In the genomic region with DNA sequence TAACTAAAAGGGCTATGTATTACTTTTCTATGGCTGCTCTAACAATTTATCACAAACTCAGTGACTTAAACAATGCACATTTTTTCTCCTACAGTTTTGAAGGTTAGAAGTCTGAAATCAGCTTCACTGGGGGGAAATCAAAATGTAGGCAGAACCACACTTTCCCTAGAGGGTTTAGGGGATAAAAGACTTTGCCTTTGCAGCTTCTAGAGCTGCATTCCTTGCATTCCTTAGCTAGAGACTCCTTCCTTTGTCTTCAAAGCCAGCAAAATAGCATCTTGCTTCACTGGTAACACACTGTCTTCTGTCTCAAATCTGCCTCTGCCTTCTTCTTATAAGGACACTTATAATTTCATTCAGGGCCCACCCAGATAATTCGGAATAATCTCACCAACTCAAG, we compare ENCODE assay signal across 14 cellular contexts.
DNase-seq lines count a peak whose midpoint lies in the region; TF ChIP-seq lines count a peak whose summit lies in the region.
"Had no signal": no experiment of that assay in that cellular context is flagged by ENCODE, and none has a peak within 500 bp of the region (broad histone marks: within the 10 kb centered on the region; RNA-seq: fewer than 3 reads in every experiment).

No MANE protein-coding gene starts in this region.

- H3K9me3 ChIP-seq in endodermal cell (ENCODE audit: control insufficient read depth, low read length): no peaks in the 10 kb centered on the region
- H3K9me3 ChIP-seq: transverse colon had no signal

- H3K27ac Mint-ChIP-seq in endodermal cell (peak overlapping the region; percentile 64), mesothelial cell of epicardium (peak overlapping the region; percentile 83)
- H3K27ac Mint-ChIP-seq: activated T-helper 1 cell treated with anti-CD3 and anti-CD28 coated beads, Interleukin-12 subunit alpha, Interleukin-12 subunit beta, Interleukin-2, Interleukin-4 antibody, amounts not matched to agents 30 ng/mL and 10 ng/mL and 1 ng/mL, durations not matched to agents 14 hours and 24 hours and 36 hours; CD14-positive monocyte had no signal

- H3K36me3 ChIP-seq in endodermal cell (ENCODE audit: control insufficient read depth, insufficient read depth, low read length): no peaks in the 10 kb centered on the region
- H3K36me3 ChIP-seq: transverse colon had no signal

- peak; percentile 59 for DNase-seq in EH (ENCODE audit: low read depth)
- peak; percentile 40 for DNase-seq in endodermal cell
- no peak for DNase-seq in mesothelial cell of epicardium (ENCODE audit: low spot score in 2 of 2, unreplicated experiment in 2 of 2)
- no peak for DNase-seq in dorsolateral prefrontal cortex
- DNase-seq in activated naive CD4-positive, alpha-beta T cell treated with Interleukin-2 at 50 U/mL for 16 hours: no peak
- no peak for DNase-seq in NCI-H446 (lab: John Stamatoyannopoulos, UW)
- DNase-seq in NCI-H446 treated with DMSO at 0.1 percent for 48 hours (lab: John Stamatoyannopoulos, UW): no peak
- DNase-seq: activated CD4-positive, CD25-positive, alpha-beta regulatory T cell; NCI-H2171; Right ventricle myocardium superior; transverse colon had no signal

- WGBS in endodermal cell (ENCODE audit: insufficient coverage in 1 of 2, insufficient read length in 1 of 2), 2 experiments: 5% methylated on average over 1 of the region's 1 CpG; no CpG with 5 or more reads in 1 of the 2 experiments

- peak overlapping the region; percentile 92 for H3K27ac ChIP-seq in endodermal cell (ENCODE audit: low read depth, low read length)
- no peak overlapping the region for H3K27ac ChIP-seq in dorsolateral prefrontal cortex
- H3K27ac ChIP-seq: transverse colon had no signal

- intact Hi-C loops in dorsolateral prefrontal cortex (cut with DNase I): no loop called here

- H3K36me3 Mint-ChIP-seq in endodermal cell (ENCODE audit: low read depth): no peaks in the 10 kb centered on the region
- H3K36me3 Mint-ChIP-seq in mesothelial cell of epicardium: peaks cover 9% of the 10 kb centered on the region
- H3K36me3 Mint-ChIP-seq: CD14-positive monocyte had no signal

- no peak overlapping the region for H3K9ac ChIP-seq in endodermal cell (ENCODE audit: extremely low read depth, low read length, poor library complexity, severe bottlenecking)

- H3K27me3 Mint-ChIP-seq in endodermal cell (ENCODE audit: insufficient read depth) (no peaks in the 10 kb centered on the region), mesothelial cell of epicardium (ENCODE audit: low read depth) (no peaks in the 10 kb centered on the region)

- TF ChIP-seq EP300 in Ishikawa (IDR thresholded peaks at IDR 0.05; ENCODE audit: borderline replicate concordance): no peak

- H3K4me1 Mint-ChIP-seq in endodermal cell (peaks cover 4% of the 10 kb centered on the region), mesothelial cell of epicardium (peaks cover 6% of the 10 kb centered on the region)
- H3K4me1 Mint-ChIP-seq: CD14-positive monocyte had no signal

- no peak overlapping the region for H3K4me3 Mint-ChIP-seq in endodermal cell
- no peak overlapping the region for H3K4me3 Mint-ChIP-seq in mesothelial cell of epicardium
- H3K4me3 Mint-ChIP-seq: activated T-helper 1 cell treated with anti-CD3 and anti-CD28 coated beads, Interleukin-12 subunit alpha, Interleukin-12 subunit beta, Interleukin-2, Interleukin-4 antibody, amounts not matched to agents 30 ng/mL and 10 ng/mL and 1 ng/mL, durations not matched to agents 14 hours and 24 hours and 36 hours; CD14-positive monocyte had no signal

- TF ChIP-seq RAD21 in Ishikawa (IDR thresholded peaks at IDR 0.05; ENCODE audit: low read depth): no peak

- H3K9me3 Mint-ChIP-seq in endodermal cell: peaks cover 43% of the 10 kb centered on the region
- H3K9me3 Mint-ChIP-seq in mesothelial cell of epicardium: peaks cover 32% of the 10 kb centered on the region

- no peaks in the 10 kb centered on the region for H3K27me3 ChIP-seq in endodermal cell (ENCODE audit: control insufficient read depth, insufficient read depth, low read length, poor library complexity, severe bottlenecking)
- H3K27me3 ChIP-seq in dorsolateral prefrontal cortex: peaks cover 0 to 24% (median 0%) of the 10 kb centered on the region in 45 donors
- H3K27me3 ChIP-seq: transverse colon had no signal

- TF ChIP-seq CTCF in endodermal cell (conservative IDR thresholded peaks at IDR 0.05): no peak
- TF ChIP-seq CTCF in mesothelial cell of epicardium (IDR thresholded peaks at IDR 0.05; ENCODE audit: unreplicated experiment): no peak
- no peak for TF ChIP-seq CTCF in dorsolateral prefrontal cortex (IDR thresholded peaks at IDR 0.05 in 54 of 56, conservative IDR thresholded peaks at IDR 0.05 in 2 of 56; ENCODE audit: low read depth in 1 of 56, partially characterized antibody in 56 of 56)

- no peak overlapping the region for H3K4me3 ChIP-seq in endodermal cell (ENCODE audit: low read length)
- no peak overlapping the region for H3K4me3 ChIP-seq in dorsolateral prefrontal cortex
- H3K4me3 ChIP-seq: transverse colon had no signal

- no peaks in the 10 kb centered on the region for H3K4me1 ChIP-seq in endodermal cell (ENCODE audit: control insufficient read depth, insufficient read depth, low read length)
- H3K4me1 ChIP-seq: transverse colon had no signal

TF ChIP-seq in Ishikawa, 13 proteins besides CTCF, POLR2A, EP300 and RAD21:
- no peak for TF ChIP-seq NFIC (IDR thresholded peaks at IDR 0.05)
- peak; percentile 83 for TF ChIP-seq TEAD4 (IDR thresholded peaks at IDR 0.05)
- no peak for TF ChIP-seq TCF12 (IDR thresholded peaks at IDR 0.05; ENCODE audit: low read depth)
- TF ChIP-seq, protein P1, sequence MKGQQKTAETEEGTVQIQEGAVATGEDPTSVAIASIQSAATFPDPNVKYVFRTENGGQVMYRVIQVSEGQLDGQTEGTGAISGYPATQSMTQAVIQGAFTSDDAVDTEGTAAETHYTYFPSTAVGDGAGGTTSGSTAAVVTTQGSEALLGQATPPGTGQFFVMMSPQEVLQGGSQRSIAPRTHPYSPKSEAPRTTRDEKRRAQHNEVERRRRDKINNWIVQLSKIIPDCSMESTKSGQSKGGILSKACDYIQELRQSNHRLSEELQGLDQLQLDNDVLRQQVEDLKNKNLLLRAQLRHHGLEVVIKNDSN (IDR thresholded peaks at IDR 0.05): no peak
- TF ChIP-seq CEBPB (IDR thresholded peaks at IDR 0.05): no peak
- TF ChIP-seq ZBTB7A (IDR thresholded peaks at IDR 0.05; ENCODE audit: low read depth): no peak
- TF ChIP-seq YY1 (IDR thresholded peaks at IDR 0.05; ENCODE audit: low read depth): no peak

Comparison
In these comparisons a context has a peak if more than half of its experiments do, and no peak if none do; other contexts are left out.
1. DNase-seq: peak in EH (single experiment) and endodermal cell (single experiment); none in mesothelial cell of epicardium (0 of 2), dorsolateral prefrontal cortex (0 of 10), activated naive CD4-positive, alpha-beta T cell treated with Interleukin-2 at 50 U/mL for 16 hours (single experiment), NCI-H446 (0 of 2) and NCI-H446 treated with DMSO at 0.1 percent for 48 hours (single experiment).